In genomic region chr17:14069251-14069981, GRCh38 we compare ENCODE assay signal across 8 cellular contexts. TPM values are rescaled to one million over a fixed set of nuclear protein-coding genes. Genes with fewer than 3 reads are reported as not detected.
DNase-seq lines count a peak whose midpoint lies in the region; ATAC-seq and TF ChIP-seq lines count a peak whose summit lies in the region.

Gene COX10 (plus strand): TSS chr17:14069504. CDS start chr17:14069606, 102 bp downstream.

- TF ChIP-seq CTCF in nephron progenitor cell (IDR thresholded peaks at IDR 0.05): no peak

- H3K4me1 Mint-ChIP-seq in nephron progenitor cell: peaks cover 28% of the 10 kb centered on the region
- peaks cover 42% of the 10 kb centered on the region for H3K4me1 Mint-ChIP-seq in stimulated activated naive CD8-positive, alpha-beta T cell treated with anti-CD3 and anti-CD28 coated beads, Interleukin-15, amount 100 ng/mL, for 72 hours

- peak; percentile 98 for ATAC-seq in stimulated activated naive CD8-positive, alpha-beta T cell treated with anti-CD3 and anti-CD28 coated beads, Interleukin-15, amount 100 ng/mL, for 72 hours

- peak within 1 kb of the TSS; percentile 99 for H3K27ac Mint-ChIP-seq in nephron progenitor cell
- peak within 1 kb of the TSS; percentile 93 to 99 for H3K27ac Mint-ChIP-seq in stimulated activated naive CD8-positive, alpha-beta T cell treated with anti-CD3 and anti-CD28 coated beads, Interleukin-15, amount 100 ng/mL, for 72 hours

- peaks cover 37% of the 10 kb centered on the region for H3K36me3 Mint-ChIP-seq in nephron progenitor cell (ENCODE audit: low read depth)

- peak; percentile 89 for DNase-seq in EL
- DNase-seq in GOT3 (lab: John Stamatoyannopoulos, UW): peak; percentile 50
- DNase-seq in LHCN-M2 (ENCODE audit: low read depth): peak; percentile 75
- DNase-seq in SHP77 (lab: John Stamatoyannopoulos, UW): peak; percentile 92 to 95
- peak; percentile 75 for DNase-seq in activated effector memory CD4-positive, alpha-beta T cell treated with Interleukin-2 at 50 U/mL for 16 hours
- peak; percentile 44 for DNase-seq in fibroblast of the conjunctiva (ENCODE audit: low read depth)
- peak; percentile 91 for DNase-seq in nephron progenitor cell
- DNase-seq in stimulated activated naive CD8-positive, alpha-beta T cell treated with anti-CD3 and anti-CD28 coated beads, Interleukin-15, amount 100 ng/mL, for 72 hours: peak; percentile 71 to 82

- peak within 1 kb of the TSS; percentile 99 for H3K4me3 Mint-ChIP-seq in nephron progenitor cell
- H3K4me3 Mint-ChIP-seq in stimulated activated naive CD8-positive, alpha-beta T cell treated with anti-CD3 and anti-CD28 coated beads, Interleukin-15, amount 100 ng/mL, for 72 hours: peak within 1 kb of the TSS; percentile 75 to 97

- H3K27me3 Mint-ChIP-seq in nephron progenitor cell (ENCODE audit: low read depth, poor library complexity): no peaks in the 10 kb centered on the region
- no peaks in the 10 kb centered on the region for H3K27me3 Mint-ChIP-seq in stimulated activated naive CD8-positive, alpha-beta T cell treated with anti-CD3 and anti-CD28 coated beads, Interleukin-15, amount 100 ng/mL, for 72 hours

- peaks cover 25% of the 10 kb centered on the region for H3K9me3 Mint-ChIP-seq in nephron progenitor cell
- H3K9me3 Mint-ChIP-seq in stimulated activated naive CD8-positive, alpha-beta T cell treated with anti-CD3 and anti-CD28 coated beads, Interleukin-15, amount 100 ng/mL, for 72 hours: no peaks in the 10 kb centered on the region

RNA-seq across cellular contexts. Expression of gene COX10, which starts in this region (rescaled TPM):
- 17.8 and 20.8 TPM in 2 replicates for total RNA-seq in LHCN-M2 (2014; rRNA removed)
- polyA plus RNA-seq in LHCN-M2 (2012): 5.6 TPM

Comparison
In these comparisons a context has a peak if more than half of its experiments do, and no peak if none do; other contexts are left out.
1. Peak in every context shown above with its lines: DNase-seq and ATAC-seq.